Comparison of ENCODE assay signal across 20 cellular contexts in the genomic region with DNA sequence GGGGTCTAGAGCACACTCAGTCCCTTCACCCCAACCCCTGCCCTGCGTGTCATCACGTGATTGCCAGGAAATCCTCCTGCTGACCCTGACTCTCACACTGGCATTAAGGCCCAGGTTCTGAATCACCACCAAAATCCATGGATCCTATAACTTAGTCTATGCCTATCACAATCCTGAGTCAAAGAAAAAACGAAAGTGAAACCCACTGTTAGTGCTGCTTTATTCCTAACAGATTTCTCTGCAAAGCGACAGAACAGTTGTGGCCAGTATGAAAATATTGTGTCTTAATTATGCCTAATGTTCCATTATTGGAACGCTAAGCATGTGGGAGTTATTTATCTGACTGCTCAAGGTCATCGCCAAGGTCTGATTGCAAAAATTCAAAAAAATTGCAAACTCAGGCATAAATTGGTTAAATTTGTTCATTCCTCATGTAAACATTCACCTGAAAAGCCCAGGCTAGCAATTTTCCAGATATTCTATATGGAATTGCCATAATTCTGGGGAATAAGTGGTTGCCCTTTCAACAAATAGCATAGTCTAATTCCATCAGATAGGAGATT.
"Had no signal": no experiment of that assay in that cellular context is flagged by ENCODE, and none has a peak within 500 bp of the region (broad histone marks: within the 10 kb centered on the region; RNA-seq: fewer than 3 reads in every experiment).

No MANE protein-coding gene starts in this region.

- H3K27me3 ChIP-seq: gastroesophageal sphincter, heart right ventricle, stomach, testis, upper lobe of right lung had no signal

- H3K4me3 ChIP-seq: gastroesophageal sphincter, heart right ventricle, testis, upper lobe of right lung had no signal

- H3K4me1 Mint-ChIP-seq: activated B cell treated with CpG ODN at 0.5 μM for 24 hours; activated naive CD8-positive, alpha-beta T cell treated with anti-CD3 and anti-CD28 coated beads, Interleukin-2, amount 50 U/mL, for 24 hours; activated T-helper 17 cell treated with anti-CD3 and anti-CD28 coated beads, Interleukin-2, amount 50 U/mL, for 72 hours had no signal

- ATAC-seq: activated naive CD8-positive, alpha-beta T cell treated with anti-CD3 and anti-CD28 coated beads, Interleukin-2, amount 50 U/mL, for 24 hours; activated T-helper 17 cell treated with anti-CD3 and anti-CD28 coated beads, Interleukin-2, amount 50 U/mL, for 72 hours; effector memory CD8-positive, alpha-beta T cell; gastroesophageal sphincter; heart right ventricle; left colon; naive thymus-derived CD8-positive, alpha-beta T cell; upper lobe of right lung had no signal

- H3K4me1 ChIP-seq: gastroesophageal sphincter, upper lobe of right lung had no signal

- H3K36me3 ChIP-seq: gastroesophageal sphincter, heart right ventricle, stomach, upper lobe of right lung had no signal

- DNase-seq: activated B cell treated with CpG ODN at 0.5 μM for 24 hours; activated CD4-positive, alpha-beta T cell treated with anti-CD3 and anti-CD28 coated beads for 48 hours; activated CD8-positive, alpha-beta memory T cell treated with anti-CD3 and anti-CD28 coated beads for 24 hours; activated naive CD4-positive, alpha-beta T cell treated with Interleukin-2 at 50 U/mL for 16 hours; activated naive CD8-positive, alpha-beta T cell treated with anti-CD3 and anti-CD28 coated beads, Interleukin-2, amount 50 U/mL, for 24 hours; aorta; effector memory CD8-positive, alpha-beta T cell; heart right ventricle; left colon; naive thymus-derived CD8-positive, alpha-beta T cell; stimulated activated CD4-positive, alpha-beta T cell treated with anti-CD3 and anti-CD28 coated beads, Interleukin-12 subunit alpha, Interleukin-12 subunit beta, amount 100 ng/mL, for 4 hours; stimulated activated CD4-positive, alpha-beta T cell treated with anti-CD3 and anti-CD28 coated beads, Interleukin-2, amount 100 ng/mL, for 24 hours; stomach; T-helper 2 cell; testis; upper lobe of right lung had no signal

- H3K27ac Mint-ChIP-seq: activated B cell treated with CpG ODN at 0.5 μM for 24 hours; activated naive CD8-positive, alpha-beta T cell treated with anti-CD3 and anti-CD28 coated beads, Interleukin-2, amount 50 U/mL, for 24 hours; activated T-helper 17 cell treated with anti-CD3 and anti-CD28 coated beads, Interleukin-2, amount 50 U/mL, for 72 hours; dendritic cell treated with granulocyte-macrophage colony-stimulating factor and Interleukin-4, amounts not matched to agents 40 ng/mL and 50 ng/mL, for 4 days; effector memory CD8-positive, alpha-beta T cell; naive thymus-derived CD8-positive, alpha-beta T cell had no signal

- H3K27ac ChIP-seq: epithelial cell of prostate, gastroesophageal sphincter, heart right ventricle, stomach, testis, upper lobe of right lung had no signal

- H3K27me3 Mint-ChIP-seq: activated B cell treated with CpG ODN at 0.5 μM for 24 hours; activated naive CD8-positive, alpha-beta T cell treated with anti-CD3 and anti-CD28 coated beads, Interleukin-2, amount 50 U/mL, for 24 hours; activated T-helper 17 cell treated with anti-CD3 and anti-CD28 coated beads, Interleukin-2, amount 50 U/mL, for 72 hours; dendritic cell treated with granulocyte-macrophage colony-stimulating factor and Interleukin-4, amounts not matched to agents 40 ng/mL and 50 ng/mL, for 4 days had no signal

- H3K9me3 Mint-ChIP-seq: activated B cell treated with CpG ODN at 0.5 μM for 24 hours; activated naive CD8-positive, alpha-beta T cell treated with anti-CD3 and anti-CD28 coated beads, Interleukin-2, amount 50 U/mL, for 24 hours; activated T-helper 17 cell treated with anti-CD3 and anti-CD28 coated beads, Interleukin-2, amount 50 U/mL, for 72 hours; dendritic cell treated with granulocyte-macrophage colony-stimulating factor and Interleukin-4, amounts not matched to agents 40 ng/mL and 50 ng/mL, for 4 days; effector memory CD8-positive, alpha-beta T cell; naive thymus-derived CD8-positive, alpha-beta T cell had no signal

- H3K4me3 Mint-ChIP-seq: activated B cell treated with CpG ODN at 0.5 μM for 24 hours; activated naive CD8-positive, alpha-beta T cell treated with anti-CD3 and anti-CD28 coated beads, Interleukin-2, amount 50 U/mL, for 24 hours; activated T-helper 17 cell treated with anti-CD3 and anti-CD28 coated beads, Interleukin-2, amount 50 U/mL, for 72 hours; dendritic cell treated with granulocyte-macrophage colony-stimulating factor and Interleukin-4, amounts not matched to agents 40 ng/mL and 50 ng/mL, for 4 days; naive thymus-derived CD8-positive, alpha-beta T cell had no signal

- H3K36me3 Mint-ChIP-seq: naive thymus-derived CD8-positive, alpha-beta T cell had no signal

- H3K9me3 ChIP-seq: gastroesophageal sphincter, heart right ventricle, stomach, testis, upper lobe of right lung had no signal
